17 cellular contexts compared by ENCODE assay signal in the genomic region with DNA sequence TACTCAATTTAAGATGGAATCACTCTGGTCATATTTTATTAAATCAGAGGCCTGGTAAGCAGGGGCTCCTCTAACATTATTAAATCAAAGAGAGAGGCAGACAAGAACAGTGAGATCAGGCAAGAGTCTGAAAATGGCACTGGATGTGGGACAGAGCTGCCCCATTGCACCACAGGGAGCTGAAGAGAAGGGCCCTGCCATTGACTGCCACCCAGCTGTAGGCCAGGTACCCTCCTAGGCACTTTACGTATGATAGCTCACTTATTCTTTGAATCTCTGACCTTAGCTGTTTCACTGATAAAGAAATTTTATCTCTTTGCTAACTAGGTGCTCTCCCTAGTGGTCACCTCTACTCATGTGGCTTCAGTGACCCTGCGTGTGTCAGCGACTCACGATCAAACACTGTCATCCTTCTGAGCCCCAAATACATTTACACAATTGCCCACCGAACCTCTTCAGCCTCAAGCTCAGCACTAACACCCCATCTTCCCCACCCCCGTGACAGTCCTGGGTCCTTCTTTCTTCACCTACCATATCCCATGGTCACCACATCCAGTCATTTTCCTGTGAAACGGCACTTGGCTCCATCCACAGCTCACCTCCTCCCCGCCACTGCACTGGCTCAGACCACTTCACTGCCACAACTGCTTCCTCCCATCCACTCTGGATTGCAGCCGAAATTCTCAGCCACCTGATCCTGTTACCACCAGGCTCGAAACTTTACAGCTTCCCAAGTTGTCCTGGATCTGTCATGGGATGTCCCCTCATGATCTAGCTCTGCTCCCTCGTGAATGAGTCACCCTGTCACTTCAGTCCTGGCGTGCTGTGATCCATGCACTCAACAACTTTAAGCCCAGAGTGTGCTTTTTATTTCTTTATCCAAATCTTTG.
"Had no signal": no experiment of that assay in that cellular context is flagged by ENCODE, and none has a peak within 500 bp of the region (broad histone marks: within the 10 kb centered on the region; RNA-seq: fewer than 3 reads in every experiment).

No MANE protein-coding gene starts in this region.

- H3K27me3 ChIP-seq: body of pancreas, gastroesophageal sphincter, right lobe of liver, upper lobe of right lung had no signal

- H3K27ac ChIP-seq: body of pancreas, dorsolateral prefrontal cortex, gastroesophageal sphincter, right lobe of liver, upper lobe of right lung had no signal

- ATAC-seq: body of pancreas; gastroesophageal sphincter; right lobe of liver; stimulated activated naive B cell treated with anti-CD40 and anti-IgM and Interleukin-4, amounts not matched to agents 10 μg/mL and 1 μg/mL and 100 μg/mL, for 72 hours; upper lobe of right lung had no signal

- DNase-seq: activated B cell treated with CpG ODN at 0.5 μM for 24 hours; activated CD4-positive, alpha-beta memory T cell treated with anti-CD3 and anti-CD28 coated beads for 36 hours; activated CD4-positive, alpha-beta T cell treated with anti-CD3 and anti-CD28 coated beads for 4 hours; activated naive CD4-positive, alpha-beta T cell treated with Interleukin-2 at 50 U/mL for 16 hours; activated naive CD8-positive, alpha-beta T cell treated with anti-CD3 and anti-CD28 coated beads, Interleukin-2, amount 10 ng/mL, durations not matched to agents 7 days and 5 days; activated T-cell treated with anti-CD3 and anti-CD28 coated beads for 4 hours; amygdala; body of pancreas; caudate nucleus; dorsolateral prefrontal cortex; right lobe of liver; stimulated activated CD4-positive, alpha-beta T cell treated with anti-CD3 and anti-CD28 coated beads, Interleukin-4, amount 100 ng/mL, for 4 hours; stimulated activated naive B cell treated with anti-CD40 and anti-IgM and Interleukin-4, amounts not matched to agents 10 μg/mL and 1 μg/mL and 100 μg/mL, for 72 hours; T-helper 1 cell; T-helper 9 cell; upper lobe of right lung had no signal

- H3K9me3 ChIP-seq: body of pancreas, right lobe of liver, upper lobe of right lung had no signal

- H3K4me1 ChIP-seq: body of pancreas, gastroesophageal sphincter, right lobe of liver, upper lobe of right lung had no signal

- H3K4me3 ChIP-seq: body of pancreas, dorsolateral prefrontal cortex, gastroesophageal sphincter, right lobe of liver, upper lobe of right lung had no signal

- H3K36me3 ChIP-seq: gastroesophageal sphincter, right lobe of liver, upper lobe of right lung had no signal
